1 cellular context compared by ENCODE assay signal in the genomic region with DNA sequence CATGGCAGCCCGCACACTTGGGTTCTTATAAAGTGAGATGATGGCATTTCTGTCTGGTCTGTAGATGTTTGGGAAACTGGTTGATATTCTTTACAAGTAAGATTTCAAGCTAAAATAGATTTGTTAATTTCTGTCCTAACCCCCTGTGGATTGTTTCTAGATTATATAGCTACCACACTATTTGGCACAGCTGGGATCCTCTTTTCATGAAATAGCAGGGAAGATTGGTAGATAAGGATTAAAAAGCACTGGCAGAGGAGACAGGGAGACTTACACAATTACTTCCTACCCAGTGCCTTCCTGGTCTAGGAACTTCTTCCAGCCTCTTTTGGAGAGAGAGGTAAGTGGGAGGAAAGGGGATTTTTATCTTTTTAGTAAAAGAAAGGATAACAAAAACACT.
TF ChIP-seq lines count a peak whose summit lies in the region.

No MANE protein-coding gene starts in this region.

TF ChIP-seq in HEK293, 187 proteins besides CTCF, POLR2A, EP300 and RAD21 (continued from another document):
- TF ChIP-seq, protein P1, sequence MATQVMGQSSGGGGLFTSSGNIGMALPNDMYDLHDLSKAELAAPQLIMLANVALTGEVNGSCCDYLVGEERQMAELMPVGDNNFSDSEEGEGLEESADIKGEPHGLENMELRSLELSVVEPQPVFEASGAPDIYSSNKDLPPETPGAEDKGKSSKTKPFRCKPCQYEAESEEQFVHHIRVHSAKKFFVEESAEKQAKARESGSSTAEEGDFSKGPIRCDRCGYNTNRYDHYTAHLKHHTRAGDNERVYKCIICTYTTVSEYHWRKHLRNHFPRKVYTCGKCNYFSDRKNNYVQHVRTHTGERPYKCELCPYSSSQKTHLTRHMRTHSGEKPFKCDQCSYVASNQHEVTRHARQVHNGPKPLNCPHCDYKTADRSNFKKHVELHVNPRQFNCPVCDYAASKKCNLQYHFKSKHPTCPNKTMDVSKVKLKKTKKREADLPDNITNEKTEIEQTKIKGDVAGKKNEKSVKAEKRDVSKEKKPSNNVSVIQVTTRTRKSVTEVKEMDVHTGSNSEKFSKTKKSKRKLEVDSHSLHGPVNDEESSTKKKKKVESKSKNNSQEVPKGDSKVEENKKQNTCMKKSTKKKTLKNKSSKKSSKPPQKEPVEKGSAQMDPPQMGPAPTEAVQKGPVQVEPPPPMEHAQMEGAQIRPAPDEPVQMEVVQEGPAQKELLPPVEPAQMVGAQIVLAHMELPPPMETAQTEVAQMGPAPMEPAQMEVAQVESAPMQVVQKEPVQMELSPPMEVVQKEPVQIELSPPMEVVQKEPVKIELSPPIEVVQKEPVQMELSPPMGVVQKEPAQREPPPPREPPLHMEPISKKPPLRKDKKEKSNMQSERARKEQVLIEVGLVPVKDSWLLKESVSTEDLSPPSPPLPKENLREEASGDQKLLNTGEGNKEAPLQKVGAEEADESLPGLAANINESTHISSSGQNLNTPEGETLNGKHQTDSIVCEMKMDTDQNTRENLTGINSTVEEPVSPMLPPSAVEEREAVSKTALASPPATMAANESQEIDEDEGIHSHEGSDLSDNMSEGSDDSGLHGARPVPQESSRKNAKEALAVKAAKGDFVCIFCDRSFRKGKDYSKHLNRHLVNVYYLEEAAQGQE (tag by site-specific recombination; IDR thresholded peaks at IDR 0.05): no peak
- TF ChIP-seq OSR2 (tag by site-specific recombination; IDR thresholded peaks at IDR 0.05) (0 out of 2 replicates have a peak, but pooled peaks have one; percentile 11), KLF7 (tag by site-specific recombination; IDR thresholded peaks at IDR 0.05; ENCODE audit: borderline replicate concordance) (no peak), SCRT1 (tag by site-specific recombination; IDR thresholded peaks at IDR 0.05; ENCODE audit: borderline replicate concordance) (no peak), ZFHX2 (tag by site-specific recombination; conservative IDR thresholded peaks at IDR 0.05) (no peak), ZNF391 (tag by site-specific recombination; IDR thresholded peaks at IDR 0.05; ENCODE audit: borderline replicate concordance, low read depth) (no peak), IKZF3 (tag by site-specific recombination; IDR thresholded peaks at IDR 0.05) (0 out of 2 replicates have a peak, but pooled peaks have one; percentile 23), ZNF629 (tag by site-specific recombination; IDR thresholded peaks at IDR 0.05) (no peak), ZNF596 (tag by site-specific recombination; IDR thresholded peaks at IDR 0.05) (0 out of 2 replicates have a peak, but pooled peaks have one; percentile 25)
